8 cellular contexts compared by ENCODE assay signal in the genomic region with DNA sequence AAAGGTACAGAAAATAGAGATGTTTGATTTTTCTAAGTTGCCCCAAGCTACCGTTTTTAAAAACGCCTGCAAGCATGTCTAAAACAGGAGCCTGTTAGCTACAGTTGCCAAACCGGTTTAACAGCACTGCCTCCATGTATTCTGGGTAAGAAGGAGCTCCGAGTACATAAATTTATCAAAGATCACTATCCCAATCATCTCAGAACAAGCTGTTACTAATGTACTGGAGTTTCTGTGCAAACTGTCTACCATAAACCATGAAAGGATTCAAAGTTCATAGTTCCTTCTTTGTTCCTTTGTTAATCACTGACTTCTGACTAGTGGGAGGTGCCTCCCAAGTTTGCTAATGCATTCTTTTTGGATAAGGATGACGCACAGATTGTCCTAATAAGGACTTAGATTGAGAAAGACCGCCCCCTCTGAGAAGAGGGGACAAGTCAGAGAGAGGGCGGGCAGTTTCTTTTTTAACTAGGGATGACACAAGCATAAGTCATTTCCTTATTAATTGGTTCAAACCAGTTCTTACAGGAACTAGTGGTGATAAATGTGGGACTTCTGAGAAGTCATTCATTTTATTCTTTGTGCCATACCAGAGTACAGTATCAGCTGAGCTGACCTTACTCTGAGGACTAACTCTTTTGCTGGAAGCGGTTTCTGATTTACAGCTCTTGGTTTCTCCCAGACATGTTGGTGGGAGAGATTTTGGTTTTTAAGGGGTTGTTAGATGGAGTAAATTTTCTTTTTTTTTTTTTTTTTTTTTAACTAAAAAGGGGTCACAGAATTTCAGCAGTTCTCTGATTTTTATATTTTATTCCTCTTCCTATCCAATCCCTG. TPM values are rescaled to one million over a fixed set of nuclear protein-coding genes. Genes with fewer than 3 reads are reported as not detected.
DNase-seq lines count a peak whose midpoint lies in the region; ATAC-seq and TF ChIP-seq lines count a peak whose summit lies in the region.

No MANE protein-coding gene starts in this region.

- peaks cover 49% of the 10 kb centered on the region for H3K36me3 Mint-ChIP-seq in GM23338 (ENCODE audit: low read depth)

- no peaks in the 10 kb centered on the region for H4K20me1 ChIP-seq in GM23338 (replicated peaks; ENCODE audit: insufficient read depth)

- no peaks in the 10 kb centered on the region for H3K27me3 ChIP-seq in GM23338 (ENCODE audit: insufficient read depth)
- peaks cover 3% of the 10 kb centered on the region; the same call in 1 of the 2 replicates for H3K27me3 ChIP-seq in SJSA1 (replicated peaks)

- H3K4me1 Mint-ChIP-seq in GM23338, result peaks cover 23% of the 10 kb centered on the region

- no peaks in the 10 kb centered on the region for H3K9me2 ChIP-seq in GM23338 (ENCODE audit: insufficient read depth)

- 0 out of 2 replicates have a peak, but pooled peaks cover 8% of the 10 kb centered on the region for H3F3A ChIP-seq in GM23338 (replicated peaks; ENCODE audit: low read depth)

- H3K27me3 Mint-ChIP-seq in GM23338 (ENCODE audit: insufficient read depth, low read depth, poor library complexity), result peaks cover 40% of the 10 kb centered on the region

- in situ Hi-C loops in KBM-7 (cut with MboI; ENCODE audit: low pct_unique_long_range_greater_than_20kb, low sequenced_read_pairs), result no loop called here

- peaks cover 34% of the 10 kb centered on the region for H3K79me2 ChIP-seq in GM23338 (replicated peaks; ENCODE audit: insufficient read depth)

- H3K4me1 ChIP-seq in GM23338 (ENCODE audit: insufficient read depth) (no peaks in the 10 kb centered on the region), SJSA1 (replicated peaks) (peaks cover 32% of the 10 kb centered on the region)

- peak; percentile 65 for DNase-seq in GM10266 (ENCODE audit: extremely low spot score)
- peak; percentile 99 for DNase-seq in GM23338 (ENCODE audit: low spot score)
- DNase-seq in KBM-7, result peak; percentile 99
- peak; percentile 96 to 100 for DNase-seq in SJSA1 (ENCODE audit: low read depth in 1 of 2, low spot score in 2 of 2)
- peak; percentile 98 for DNase-seq in astrocyte of the hippocampus (ENCODE audit: low read depth, low spot score)
- peak; percentile 65 for DNase-seq in hepatic stellate cell (ENCODE audit: low spot score)
- peak; percentile 100 for DNase-seq in retinal pigment epithelial cell (ENCODE audit: low read depth)
- DNase-seq in NCI-H1694 (lab: John Stamatoyannopoulos, UW), result no peak

- peak overlapping the region; percentile 100 for H3K27ac Mint-ChIP-seq in GM23338

- H3K4me3 Mint-ChIP-seq in GM23338, result peak overlapping the region; percentile 99

- peaks cover 7% of the 10 kb centered on the region; the same call in 1 of the 2 replicates for H3K36me3 ChIP-seq in GM23338 (ENCODE audit: insufficient read depth)
- H3K36me3 ChIP-seq in SJSA1, result peaks cover 46% of the 10 kb centered on the region

- no peaks in the 10 kb centered on the region for H3K9me3 ChIP-seq in SJSA1 (replicated peaks)

- H3K9me3 Mint-ChIP-seq in GM23338, result peaks cover 15% of the 10 kb centered on the region; the same call in 2 of the 3 replicates

- peak overlapping the region; percentile 69 for H3K4me3 ChIP-seq in GM23338
- H3K4me3 ChIP-seq in SJSA1, result peak overlapping the region; percentile 59
- peak overlapping the region; percentile 100 for H3K4me3 ChIP-seq in retinal pigment epithelial cell (ENCODE audit: low read length)

- TF ChIP-seq CTCF in GM10266 (IDR thresholded peaks at IDR 0.05; ENCODE audit: control insufficient read depth, insufficient read depth, low read depth, missing control alignments), result no peak
- TF ChIP-seq CTCF in GM23338 (conservative IDR thresholded peaks at IDR 0.05; ENCODE audit: low read depth in 2 of 2), result no peak
- TF ChIP-seq CTCF in retinal pigment epithelial cell (conservative IDR thresholded peaks at IDR 0.05; ENCODE audit: low read depth, low read length), result no peak

- no peak overlapping the region for H2AFZ ChIP-seq in GM23338

- peak; percentile 77 for ATAC-seq in GM23338

- H3K4me2 ChIP-seq in GM23338, result peak overlapping the region; percentile 64

- H3K27ac ChIP-seq in GM23338 (ENCODE audit: low read depth) (peak overlapping the region; percentile 95), SJSA1 (peak overlapping the region; percentile 92)

TF ChIP-seq in GM23338, 12 proteins besides CTCF, POLR2A, EP300 and RAD21 (continues in another document):
- TF ChIP-seq, protein P1, sequence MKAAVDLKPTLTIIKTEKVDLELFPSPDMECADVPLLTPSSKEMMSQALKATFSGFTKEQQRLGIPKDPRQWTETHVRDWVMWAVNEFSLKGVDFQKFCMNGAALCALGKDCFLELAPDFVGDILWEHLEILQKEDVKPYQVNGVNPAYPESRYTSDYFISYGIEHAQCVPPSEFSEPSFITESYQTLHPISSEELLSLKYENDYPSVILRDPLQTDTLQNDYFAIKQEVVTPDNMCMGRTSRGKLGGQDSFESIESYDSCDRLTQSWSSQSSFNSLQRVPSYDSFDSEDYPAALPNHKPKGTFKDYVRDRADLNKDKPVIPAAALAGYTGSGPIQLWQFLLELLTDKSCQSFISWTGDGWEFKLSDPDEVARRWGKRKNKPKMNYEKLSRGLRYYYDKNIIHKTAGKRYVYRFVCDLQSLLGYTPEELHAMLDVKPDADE (IDR thresholded peaks at IDR 0.05), result no peak
- TF ChIP-seq STAT1 (IDR thresholded peaks at IDR 0.05; ENCODE audit: unreplicated experiment) (no peak), CREB1 (CRISPR knock-in tag; IDR thresholded peaks at IDR 0.05; ENCODE audit: low read depth) (peak; percentile 77), JUNB (IDR thresholded peaks at IDR 0.05; ENCODE audit: unreplicated experiment) (no peak), EZH2 (IDR thresholded peaks at IDR 0.05; ENCODE audit: low read depth, unreplicated experiment) (no peak)
- TF ChIP-seq, protein P2, sequence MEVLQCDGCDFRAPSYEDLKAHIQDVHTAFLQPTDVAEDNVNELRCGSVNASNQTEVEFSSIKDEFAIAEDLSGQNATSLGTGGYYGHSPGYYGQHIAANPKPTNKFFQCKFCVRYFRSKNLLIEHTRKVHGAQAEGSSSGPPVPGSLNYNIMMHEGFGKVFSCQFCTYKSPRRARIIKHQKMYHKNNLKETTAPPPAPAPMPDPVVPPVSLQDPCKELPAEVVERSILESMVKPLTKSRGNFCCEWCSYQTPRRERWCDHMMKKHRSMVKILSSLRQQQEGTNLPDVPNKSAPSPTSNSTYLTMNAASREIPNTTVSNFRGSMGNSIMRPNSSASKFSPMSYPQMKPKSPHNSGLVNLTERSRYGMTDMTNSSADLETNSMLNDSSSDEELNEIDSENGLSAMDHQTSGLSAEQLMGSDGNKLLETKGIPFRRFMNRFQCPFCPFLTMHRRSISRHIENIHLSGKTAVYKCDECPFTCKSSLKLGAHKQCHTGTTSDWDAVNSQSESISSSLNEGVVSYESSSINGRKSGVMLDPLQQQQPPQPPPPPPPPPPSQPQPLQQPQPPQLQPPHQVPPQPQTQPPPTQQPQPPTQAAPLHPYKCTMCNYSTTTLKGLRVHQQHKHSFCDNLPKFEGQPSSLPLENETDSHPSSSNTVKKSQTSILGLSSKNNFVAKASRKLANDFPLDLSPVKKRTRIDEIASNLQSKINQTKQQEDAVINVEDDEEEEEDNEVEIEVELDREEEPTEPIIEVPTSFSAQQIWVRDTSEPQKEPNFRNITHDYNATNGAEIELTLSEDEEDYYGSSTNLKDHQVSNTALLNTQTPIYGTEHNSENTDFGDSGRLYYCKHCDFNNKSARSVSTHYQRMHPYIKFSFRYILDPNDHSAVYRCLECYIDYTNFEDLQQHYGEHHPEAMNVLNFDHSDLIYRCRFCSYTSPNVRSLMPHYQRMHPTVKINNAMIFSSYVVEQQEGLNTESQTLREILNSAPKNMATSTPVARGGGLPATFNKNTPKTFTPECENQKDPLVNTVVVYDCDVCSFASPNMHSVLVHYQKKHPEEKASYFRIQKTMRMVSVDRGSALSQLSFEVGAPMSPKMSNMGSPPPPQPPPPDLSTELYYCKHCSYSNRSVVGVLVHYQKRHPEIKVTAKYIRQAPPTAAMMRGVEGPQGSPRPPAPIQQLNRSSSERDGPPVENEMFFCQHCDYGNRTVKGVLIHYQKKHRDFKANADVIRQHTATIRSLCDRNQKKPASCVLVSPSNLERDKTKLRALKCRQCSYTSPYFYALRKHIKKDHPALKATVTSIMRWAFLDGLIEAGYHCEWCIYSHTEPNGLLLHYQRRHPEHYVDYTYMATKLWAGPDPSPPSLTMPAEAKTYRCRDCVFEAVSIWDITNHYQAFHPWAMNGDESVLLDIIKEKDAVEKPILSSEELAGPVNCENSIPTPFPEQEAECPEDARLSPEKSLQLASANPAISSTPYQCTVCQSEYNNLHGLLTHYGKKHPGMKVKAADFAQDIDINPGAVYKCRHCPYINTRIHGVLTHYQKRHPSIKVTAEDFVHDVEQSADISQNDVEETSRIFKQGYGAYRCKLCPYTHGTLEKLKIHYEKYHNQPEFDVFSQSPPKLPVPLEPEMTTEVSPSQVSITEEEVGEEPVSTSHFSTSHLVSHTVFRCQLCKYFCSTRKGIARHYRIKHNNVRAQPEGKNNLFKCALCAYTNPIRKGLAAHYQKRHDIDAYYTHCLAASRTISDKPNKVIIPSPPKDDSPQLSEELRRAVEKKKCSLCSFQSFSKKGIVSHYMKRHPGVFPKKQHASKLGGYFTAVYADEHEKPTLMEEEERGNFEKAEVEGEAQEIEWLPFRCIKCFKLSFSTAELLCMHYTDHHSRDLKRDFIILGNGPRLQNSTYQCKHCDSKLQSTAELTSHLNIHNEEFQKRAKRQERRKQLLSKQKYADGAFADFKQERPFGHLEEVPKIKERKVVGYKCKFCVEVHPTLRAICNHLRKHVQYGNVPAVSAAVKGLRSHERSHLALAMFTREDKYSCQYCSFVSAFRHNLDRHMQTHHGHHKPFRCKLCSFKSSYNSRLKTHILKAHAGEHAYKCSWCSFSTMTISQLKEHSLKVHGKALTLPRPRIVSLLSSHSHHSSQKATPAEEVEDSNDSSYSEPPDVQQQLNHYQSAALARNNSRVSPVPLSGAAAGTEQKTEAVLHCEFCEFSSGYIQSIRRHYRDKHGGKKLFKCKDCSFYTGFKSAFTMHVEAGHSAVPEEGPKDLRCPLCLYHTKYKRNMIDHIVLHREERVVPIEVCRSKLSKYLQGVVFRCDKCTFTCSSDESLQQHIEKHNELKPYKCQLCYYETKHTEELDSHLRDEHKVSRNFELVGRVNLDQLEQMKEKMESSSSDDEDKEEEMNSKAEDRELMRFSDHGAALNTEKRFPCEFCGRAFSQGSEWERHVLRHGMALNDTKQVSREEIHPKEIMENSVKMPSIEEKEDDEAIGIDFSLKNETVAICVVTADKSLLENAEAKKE (CRISPR knock-in tag; IDR thresholded peaks at IDR 0.05), result no peak

RNA-seq across cellular contexts. Expression of a gene that starts 55.2 kb away (rescaled TPM):
- 13.8 and 17.6 TPM in 2 replicates for total RNA-seq in GM23338 (2014; rRNA removed; shearing (Covaris generic))
- 10.1 and 11.6 TPM in 2 replicates for polyA plus RNA-seq in GM23338 (2016; fragmentation: Nextera tagmentation; extraction: Ambion mirVana)
- 7.4 and 12.7 TPM in 2 replicates for total RNA-seq in SJSA1 (2014; rRNA removed; shearing (Covaris generic))

RNA-seq across cellular contexts. Expression of a gene that starts 55.3 kb away (rescaled TPM):
- total RNA-seq in GM23338 (2014; rRNA removed; shearing (Covaris generic)), result 15.1 and 19.5 TPM in 2 replicates
- 20.4 and 21.7 TPM in 2 replicates for polyA plus RNA-seq in GM23338 (2016; fragmentation: Nextera tagmentation; extraction: Ambion mirVana)
- 26.9 and 32.3 TPM in 2 replicates for total RNA-seq in SJSA1 (2014; rRNA removed; shearing (Covaris generic))
